ENCODE assay signal across 22 cellular contexts in genomic region chr5:127612441-127613141, GRCh38. TPM values are rescaled to one million over a fixed set of nuclear protein-coding genes. Genes with fewer than 3 reads are reported as not detected.
A peak's percentile ranks its signal among the peaks of the same experiment; 100 is the strongest.
DNase-seq lines count a peak whose midpoint lies in the region; ATAC-seq and TF ChIP-seq lines count a peak whose summit lies in the region.
"Had no signal": no experiment of that assay in that cellular context is flagged by ENCODE, and none has a peak within 500 bp of the region (broad histone marks: within the 10 kb centered on the region; RNA-seq: fewer than 3 reads in every experiment).

No MANE protein-coding gene starts in this region.

- intact Hi-C loops in dorsolateral prefrontal cortex (cut with DNase I), result no loop called here

- H3K27me3 Mint-ChIP-seq in activated naive CD4-positive, alpha-beta T cell treated with anti-CD3 and anti-CD28 coated beads, Interleukin-2, amount 10 ng/mL, durations not matched to agents 7 days and 5 days, result no peaks in the 10 kb centered on the region

- peak; percentile 46 for DNase-seq in M059J (ENCODE audit: low read depth)
- DNase-seq in kidney tubule cell (ENCODE audit: low spot score), result peak; percentile 31
- DNase-seq in activated naive CD4-positive, alpha-beta T cell treated with anti-CD3 and anti-CD28 coated beads, Interleukin-2, amount 10 ng/mL, durations not matched to agents 7 days and 5 days, result no peak
- no peak for DNase-seq in dorsolateral prefrontal cortex
- DNase-seq in AML-193 (lab: John Stamatoyannopoulos, UW), result no peak
- DNase-seq: Calu3; CD4-positive, alpha-beta T cell; IMR-90; Karpas-422; NCI-H187; NCI-H345; NK-92 treated with Interleukin-12 subunit alpha and Interleukin-12 subunit beta, amount 100 ng/mL, for 24 hours; SHP77 treated with DMSO at 0.1 percent for 48 hours had no signal

- TF ChIP-seq CTCF in dorsolateral prefrontal cortex (IDR thresholded peaks at IDR 0.05 in 54 of 56, conservative IDR thresholded peaks at IDR 0.05 in 2 of 56; ENCODE audit: low read depth in 1 of 56, partially characterized antibody in 56 of 56), result no peak

- ATAC-seq in HG02852 (IDR thresholded peaks at IDR 0.05; ENCODE audit: unreplicated experiment) (peak; percentile 57), GM18873 (IDR thresholded peaks at IDR 0.05; ENCODE audit: low FRiP score, unreplicated experiment) (no peak)
- ATAC-seq: GM23338, HCT116, SK-N-SH treated with all-trans-retinoic acid at 6 μM for 48 hours had no signal

- no peak overlapping the region for H3K4me3 Mint-ChIP-seq in activated naive CD4-positive, alpha-beta T cell treated with anti-CD3 and anti-CD28 coated beads, Interleukin-2, amount 10 ng/mL, durations not matched to agents 7 days and 5 days
- H3K4me3 Mint-ChIP-seq: B cell; CD4-positive, alpha-beta T cell; GM23338 had no signal

- no peaks in the 10 kb centered on the region for H3K9me3 Mint-ChIP-seq in activated naive CD4-positive, alpha-beta T cell treated with anti-CD3 and anti-CD28 coated beads, Interleukin-2, amount 10 ng/mL, durations not matched to agents 7 days and 5 days
- H3K9me3 Mint-ChIP-seq: CD4-positive, alpha-beta T cell; GM23338 had no signal

- no peak overlapping the region for H3K27ac Mint-ChIP-seq in activated naive CD4-positive, alpha-beta T cell treated with anti-CD3 and anti-CD28 coated beads, Interleukin-2, amount 10 ng/mL, durations not matched to agents 7 days and 5 days
- H3K27ac Mint-ChIP-seq: B cell; CD4-positive, alpha-beta T cell; GM23338 had no signal

- H3K4me3 ChIP-seq in dorsolateral prefrontal cortex, result no peak overlapping the region
- H3K4me3 ChIP-seq: GM23338 had no signal

- CTCF ChIA-PET in activated naive CD4-positive, alpha-beta T cell treated with anti-CD3 and anti-CD28 coated beads, Interleukin-2, amount 10 ng/mL, durations not matched to agents 7 days and 5 days (lab: Charles Lee), result interaction anchor here (0.7 kb wide), 1 partner anchor 13 kb away, joined by 3 read pairs; no protein-coding TSS in a partner anchor

- no peaks in the 10 kb centered on the region for H3K4me1 Mint-ChIP-seq in activated naive CD4-positive, alpha-beta T cell treated with anti-CD3 and anti-CD28 coated beads, Interleukin-2, amount 10 ng/mL, durations not matched to agents 7 days and 5 days
- H3K4me1 Mint-ChIP-seq: B cell had no signal

- no peaks in the 10 kb centered on the region for H3K27me3 ChIP-seq in dorsolateral prefrontal cortex

- H3K27ac ChIP-seq in dorsolateral prefrontal cortex, result no peak overlapping the region

- no peaks in the 10 kb centered on the region for H3K36me3 Mint-ChIP-seq in activated naive CD4-positive, alpha-beta T cell treated with anti-CD3 and anti-CD28 coated beads, Interleukin-2, amount 10 ng/mL, durations not matched to agents 7 days and 5 days

RNA-seq across cellular contexts. Expression of gene CTXN3, which starts 36.3 kb away (rescaled TPM):
- total RNA-seq in M059J (2014; rRNA removed; shearing (Covaris generic)), result not detected in 2 replicates
- total RNA-seq in dorsolateral prefrontal cortex, result 10 to 100 TPM in 81 of 120 experiments, 1 to 10 TPM in 39; 1.4 to 43.9 (median 13.0) TPM
- total RNA-seq: B cell; Calu3; CD4-positive, alpha-beta T cell; G401; GM23338; HT-29; IMR-90; OCI-LY7 had no signal

Comparison
In these comparisons a context has a peak if more than half of its experiments do, and no peak if none do; other contexts are left out.
1. DNase-seq: peak in M059J (single experiment) and kidney tubule cell (single experiment); none in activated naive CD4-positive, alpha-beta T cell treated with anti-CD3 and anti-CD28 coated beads, Interleukin-2, amount 10 ng/mL, durations not matched to agents 7 days and 5 days (single experiment), dorsolateral prefrontal cortex (0 of 10) and AML-193 (0 of 2).